In the genomic region with DNA sequence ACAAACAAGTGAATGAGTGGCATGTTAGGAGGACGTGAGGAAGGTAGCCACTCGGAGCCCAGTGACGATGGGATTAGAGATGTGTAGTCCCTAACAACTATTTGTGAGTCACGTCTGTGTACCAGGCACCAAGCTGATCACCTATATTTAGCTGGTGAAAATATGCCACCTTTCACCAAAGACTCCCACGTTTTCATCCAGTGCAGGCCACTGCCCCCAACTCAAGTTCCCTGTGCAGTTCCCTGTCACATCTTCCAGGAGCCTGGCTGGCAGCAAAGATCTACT, we compare ENCODE assay signal across 18 cellular contexts.
DNase-seq lines count a peak whose midpoint lies in the region; ATAC-seq, FAIRE-seq and TF ChIP-seq lines count a peak whose summit lies in the region.
"Had no signal": no experiment of that assay in that cellular context is flagged by ENCODE, and none has a peak within 500 bp of the region (broad histone marks: within the 10 kb centered on the region; RNA-seq: fewer than 3 reads in every experiment).

No MANE protein-coding gene starts in this region.

- H3K4me3 ChIP-seq in kidney (ENCODE audit: low read length in 2 of 2), result no peak overlapping the region
- no peak overlapping the region for H3K4me3 ChIP-seq in trophoblast cell (ENCODE audit: low read depth, low read length)
- no peak overlapping the region for H3K4me3 ChIP-seq in small intestine (ENCODE audit: low read depth in 1 of 2, low read length in 2 of 2)
- H3K4me3 ChIP-seq: BLaER1 treated with 17β-estradiol and CSF1 and Interleukin-3, amounts not matched to agents 10 nM and 100 nM; GM23338 had no signal

- TF ChIP-seq CTCF in RWPE1 (conservative IDR thresholded peaks at IDR 0.05; ENCODE audit: low read depth) (no peak), kidney (IDR thresholded peaks at IDR 0.05; ENCODE audit: borderline replicate concordance, extremely low read depth, insufficient read depth) (no peak)

- H3K4ac ChIP-seq in trophoblast cell (ENCODE audit: low read depth, low read length), result no peak overlapping the region

- H3K36me3 ChIP-seq in kidney (ENCODE audit: control insufficient read depth in 1 of 2, insufficient read depth in 2 of 2, low read length in 2 of 2) (peaks cover 7 to 8% of the 10 kb centered on the region in 2 donors), trophoblast cell (ENCODE audit: control insufficient read depth in 1 of 2, insufficient read depth in 2 of 2, low read length in 2 of 2) (peaks cover 8 to 16% of the 10 kb centered on the region in 2 experiments), small intestine (ENCODE audit: control insufficient read depth in 2 of 2, insufficient read depth in 2 of 2, low read length in 2 of 2) (no peaks in the 10 kb centered on the region)

- H2AK5ac ChIP-seq in trophoblast cell (ENCODE audit: low read length), result no peak overlapping the region

- no peak overlapping the region for H4K91ac ChIP-seq in trophoblast cell (ENCODE audit: low read depth, low read length)

- peaks cover 13% of the 10 kb centered on the region for H3K79me1 ChIP-seq in trophoblast cell (ENCODE audit: low read length)

- no peak overlapping the region for H2BK120ac ChIP-seq in trophoblast cell (ENCODE audit: insufficient read depth, low read length, poor library complexity)

- H3K9ac ChIP-seq in kidney (ENCODE audit: low read length in 2 of 2), result no peak overlapping the region
- H3K9ac ChIP-seq in trophoblast cell (ENCODE audit: low read length), result no peak overlapping the region
- H3K9ac ChIP-seq: BLaER1 treated with 17β-estradiol and CSF1 and Interleukin-3, amounts not matched to agents 10 nM and 100 nM had no signal

- POLR2A ChIA-PET in RWPE1 (lab: Yijun Ruan, JAX; ENCODE audit: low non-redundant PET), result no interaction called here

- FAIRE-seq in kidney (lab: Jason Lieb, UNC) (no peak), small intestine (lab: Jason Lieb, UNC) (no peak)
- FAIRE-seq: G401.6, GM12891, H54 had no signal

- H3K9me3 ChIP-seq in kidney (ENCODE audit: control insufficient read depth in 1 of 2, low read length in 2 of 2) (no peaks in the 10 kb centered on the region), trophoblast cell (ENCODE audit: insufficient read depth, low read depth, low read length) (no peaks in the 10 kb centered on the region), small intestine (ENCODE audit: control insufficient read depth, low read depth) (no peaks in the 10 kb centered on the region)
- H3K9me3 ChIP-seq: BLaER1 treated with 17β-estradiol and CSF1 and Interleukin-3, amounts not matched to agents 10 nM and 100 nM had no signal

- H3K4me1 ChIP-seq in kidney (ENCODE audit: control insufficient read depth in 1 of 2, insufficient read depth in 1 of 2, low read depth in 1 of 2, low read length in 2 of 2), result peaks cover 8 to 22% of the 10 kb centered on the region in 2 donors
- peaks cover 14 to 28% of the 10 kb centered on the region in 2 experiments for H3K4me1 ChIP-seq in trophoblast cell (ENCODE audit: control insufficient read depth in 1 of 2, insufficient read depth in 2 of 2, low read length in 2 of 2)
- peaks cover 2 to 3% of the 10 kb centered on the region in 2 donors for H3K4me1 ChIP-seq in small intestine (ENCODE audit: control insufficient read depth in 2 of 2, insufficient read depth in 1 of 2, low read depth in 1 of 2, low read length in 1 of 2)

- CTCF ChIA-PET in RWPE1 (lab: Yijun Ruan, JAX), result interaction anchor here (1.0 to 1.6 kb wide), 2 partner anchors 9 to 14 kb away, joined by 5 read pairs; no protein-coding TSS in a partner anchor

- H3K27ac ChIP-seq in RWPE1 (peak overlapping the region; percentile 7; the same call in 1 of the 2 replicates), kidney (ENCODE audit: low read depth in 2 of 2, low read length in 2 of 2) (no peak overlapping the region), trophoblast cell (ENCODE audit: low read depth, low read length) (no peak overlapping the region), small intestine (ENCODE audit: low read depth in 1 of 2, low read length in 1 of 2) (no peak overlapping the region)
- H3K27ac ChIP-seq: BLaER1 treated with 17β-estradiol and CSF1 and Interleukin-3, amounts not matched to agents 10 nM and 100 nM had no signal

- H3K23ac ChIP-seq in trophoblast cell (ENCODE audit: low read length), result no peak overlapping the region

- H3K4me2 ChIP-seq in trophoblast cell (ENCODE audit: low read length), result no peak overlapping the region
- H3K4me2 ChIP-seq: BLaER1 treated with 17β-estradiol and CSF1 and Interleukin-3, amounts not matched to agents 10 nM and 100 nM; GM23338 had no signal

- no peaks in the 10 kb centered on the region for H3K79me2 ChIP-seq in trophoblast cell (ENCODE audit: control insufficient read depth, insufficient read depth, low read length, poor library complexity)

- no peak for ATAC-seq in left lobe of liver
- ATAC-seq: GM23338, HCT116 had no signal

- no peak overlapping the region for H4K12ac ChIP-seq in trophoblast cell (ENCODE audit: low read depth, low read length)

- H3K27me3 ChIP-seq in trophoblast cell (ENCODE audit: insufficient read depth, low read length) (no peaks in the 10 kb centered on the region), small intestine (ENCODE audit: control insufficient read depth in 2 of 2, insufficient read depth in 2 of 2, low read length in 2 of 2) (no peaks in the 10 kb centered on the region)
- H3K27me3 ChIP-seq: BLaER1 treated with 17β-estradiol and CSF1 and Interleukin-3, amounts not matched to agents 10 nM and 100 nM had no signal

- H2BK12ac ChIP-seq in trophoblast cell (ENCODE audit: low read length), result no peak overlapping the region

- no peak overlapping the region for H3K18ac ChIP-seq in trophoblast cell (ENCODE audit: low read length)

- no peak overlapping the region for H3K14ac ChIP-seq in trophoblast cell (ENCODE audit: low read length)

- no CpG with 5 or more reads among the region's 5 CpGs for WGBS in trophoblast cell (ENCODE audit: extremely low coverage, insufficient coverage, insufficient read length)
- WGBS in small intestine, 3 donors, result 90 to 93% (median 91%) methylated on average over 5 of the region's 5 CpGs

- H4K8ac ChIP-seq in trophoblast cell (ENCODE audit: low read depth, low read length), result no peak overlapping the region

- H2AFZ ChIP-seq in trophoblast cell (ENCODE audit: insufficient read depth, low read length, poor library complexity), result no peak overlapping the region
- H2AFZ ChIP-seq: GM23338 had no signal

- no peak overlapping the region for H2BK5ac ChIP-seq in trophoblast cell (ENCODE audit: low read depth, low read length, poor library complexity)

- intact Hi-C loops in kidney (cut with DNase I) (no loop called here), posterior vena cava (cut with DNase I) (no loop called here)

- DNase-seq in RWPE1 (ENCODE audit: low spot score) (no peak), kidney (peak; percentile 25), posterior vena cava (ENCODE audit: low spot score) (peak; percentile 11), trophoblast cell (no peak), left lobe of liver (ENCODE audit: low spot score) (no peak), NCI-H2171 treated with DMSO at 0.1 percent for 48 hours (lab: John Stamatoyannopoulos, UW) (no peak), small intestine (no peak)
- DNase-seq: CD8-positive, alpha-beta memory T cell; COR-L47; DMS 273 treated with DMSO at 0.1 percent for 48 hours; HFFc6; IMR-90 had no signal

Comparison
In these comparisons a context has a peak if more than half of its experiments do, and no peak if none do; other contexts are left out.
1. DNase-seq: peak in kidney (single experiment) and posterior vena cava (single experiment); none in RWPE1 (single experiment), trophoblast cell (0 of 2), left lobe of liver (single experiment), NCI-H2171 treated with DMSO at 0.1 percent for 48 hours (single experiment) and small intestine (single experiment).